ENCODE assay signal across 21 cellular contexts in the genomic region with DNA sequence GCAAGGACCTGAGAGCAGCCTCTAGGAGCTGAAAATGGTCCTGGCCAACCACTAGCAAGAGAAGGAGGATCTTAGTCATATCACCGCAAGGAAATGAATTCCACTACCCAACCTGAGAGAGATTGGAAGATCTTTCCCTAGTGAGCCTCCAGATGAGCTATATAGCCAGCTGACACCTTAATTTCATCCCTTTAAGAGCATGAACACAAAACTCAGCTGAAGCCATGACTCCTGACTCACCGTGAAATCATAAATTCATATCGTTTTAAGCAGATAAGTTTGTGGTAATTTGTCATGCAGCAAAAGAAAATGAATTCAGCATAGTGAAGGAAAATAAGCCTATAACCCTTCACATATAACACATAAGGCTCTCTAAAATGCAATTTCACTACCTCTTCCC. TPM values are rescaled to one million over a fixed set of nuclear protein-coding genes. Genes with fewer than 3 reads are reported as not detected.
DNase-seq lines count a peak whose midpoint lies in the region; ATAC-seq, FAIRE-seq and TF ChIP-seq lines count a peak whose summit lies in the region.
"Had no signal": no experiment of that assay in that cellular context is flagged by ENCODE, and none has a peak within 500 bp of the region (broad histone marks: within the 10 kb centered on the region; RNA-seq: fewer than 3 reads in every experiment).

No MANE protein-coding gene starts in this region.

- intact Hi-C loops in PC-3 (cut with micrococcal nuclease): no loop called here

- H3F3A ChIP-seq in PC-3 (ENCODE audit: low read length, unreplicated experiment): no peaks in the 10 kb centered on the region

- H2AFZ ChIP-seq in PC-3 (ENCODE audit: low read length): no peak overlapping the region

- ATAC-seq in PC-3 (peak; percentile 73), GM19455 (IDR thresholded peaks at IDR 0.05; ENCODE audit: unreplicated experiment) (no peak), HG02759 (IDR thresholded peaks at IDR 0.05; ENCODE audit: unreplicated experiment) (no peak)
- ATAC-seq: activated T-cell treated with anti-CD3 and anti-CD28 coated beads, Interleukin-2, amount 50 U/mL, for 72 hours; naive thymus-derived CD4-positive, alpha-beta T cell; Right ventricle myocardium inferior; stimulated activated effector memory CD8-positive, alpha-beta T cell treated with anti-CD3 and anti-CD28 coated beads, Interleukin-12 subunit alpha, Interleukin-12 subunit beta, amount 100 ng/mL, for 72 hours had no signal

- CTCF ChIA-PET in PC-3 (lab: Charles Lee): interaction anchor here (0.8 kb wide), 1 partner anchor 125 kb away, joined by 3 read pairs; no protein-coding TSS in a partner anchor

- no peaks in the 10 kb centered on the region; the same call in 1 of the 2 replicates for H3K36me3 ChIP-seq in PC-3 (ENCODE audit: low read depth, low read length)

- no peak overlapping the region; the same call in 1 of the 2 replicates for H3K27ac ChIP-seq in PC-3 (ENCODE audit: low read length)
- H3K27ac ChIP-seq: tibial nerve, VCaP had no signal

- BruUV-seq in PC-3 (replicated peaks; lab: Mats Ljungman, UMichigan): no TSS peak

- no peaks in the 10 kb centered on the region for H3K27me3 ChIP-seq in PC-3 (ENCODE audit: low read length)
- H3K27me3 ChIP-seq: tibial nerve had no signal

- POLR2A ChIA-PET in PC-3 (lab: Charles Lee; ENCODE audit: unreplicated experiment): no interaction called here

- DNase-seq in GM03348 (ENCODE audit: low spot score) (peak; percentile 23), PC-3 (peak; percentile 57), cardiac fibroblast (ENCODE audit: low read depth in 2 of 2) (peak; percentile 33 to 74), kidney tubule cell (ENCODE audit: low spot score) (peak; percentile 13), D721Med (ENCODE audit: insufficient read length, low spot score) (no peak), SW 1271 (lab: John Stamatoyannopoulos, UW) (no peak)
- DNase-seq: activated CD4-positive, alpha-beta memory T cell treated with anti-CD3 and anti-CD28 coated beads, Interleukin-2, amount 10 ng/mL, durations not matched to agents 7 days and 5 days; activated T-cell treated with anti-CD3 and anti-CD28 coated beads, Interleukin-2, amount 50 U/mL, for 72 hours; Calu3; glutamatergic neuron; GOT3; Kasumi-1; naive thymus-derived CD4-positive, alpha-beta T cell; NCI-H1436; posterior cingulate gyrus had no signal

- no peak overlapping the region for H3K4me3 ChIP-seq in PC-3 (ENCODE audit: low read length)
- H3K4me3 ChIP-seq in cardiac fibroblast (replicated peaks in 1 of 2; ENCODE audit: low read depth in 2 of 2, low read length in 2 of 2): no peak overlapping the region
- H3K4me3 ChIP-seq: tibial nerve had no signal

- H3K4me1 ChIP-seq in PC-3 (ENCODE audit: insufficient read depth, low read length): peaks cover 17% of the 10 kb centered on the region

- no peak overlapping the region for H3K9ac ChIP-seq in PC-3 (ENCODE audit: low read length)

- no peak for FAIRE-seq in D721Med (lab: Jason Lieb, UNC)

- no peak for TF ChIP-seq CTCF in PC-3 (conservative IDR thresholded peaks at IDR 0.05; ENCODE audit: low read depth, low read length)
- TF ChIP-seq CTCF in cardiac fibroblast (IDR thresholded peaks at IDR 0.05; ENCODE audit: low read depth, low read length): no peak
- no peak for TF ChIP-seq CTCF in D721Med (IDR thresholded peaks at IDR 0.05; ENCODE audit: insufficient read depth, missing control alignments)

- H3K9me2 ChIP-seq in PC-3 (replicated peaks; ENCODE audit: low read length): no peaks in the 10 kb centered on the region

- peaks cover 52% of the 10 kb centered on the region for H3K79me2 ChIP-seq in PC-3 (ENCODE audit: low read length)

- no peaks in the 10 kb centered on the region for H3K9me3 ChIP-seq in PC-3 (ENCODE audit: low read length)
- H3K9me3 ChIP-seq: tibial nerve had no signal

- H3K4me2 ChIP-seq in PC-3 (ENCODE audit: low read length): peak overlapping the region; percentile 50; the same call in 1 of the 2 replicates

- no peaks in the 10 kb centered on the region for H4K20me1 ChIP-seq in PC-3 (ENCODE audit: low read length)

RNA-seq across cellular contexts. Expression of gene MAPKAP1, which starts 23.5 kb away (rescaled TPM):
- 128 and 146 TPM in 2 replicates for total RNA-seq in PC-3 (2014; rRNA removed)

Comparison
In these comparisons a context has a peak if more than half of its experiments do, and no peak if none do; other contexts are left out.
1. DNase-seq: peak in GM03348 (single experiment), PC-3 (single experiment), cardiac fibroblast (2 of 2) and kidney tubule cell (single experiment); none in D721Med (single experiment) and SW 1271 (0 of 2).